ENCODE assay signal across 1 cellular context in genomic region chr1:234893725-234894630, GRCh38.
TF ChIP-seq lines count a peak whose summit lies in the region.

No MANE protein-coding gene starts in this region.

TF ChIP-seq in IMR-90, 13 proteins besides CTCF, POLR2A, EP300 and RAD21 (continued from another document):
- TF ChIP-seq ELK1 (IDR thresholded peaks at IDR 0.05; ENCODE audit: borderline replicate concordance, low read depth, low read length) (no peak), CHD1 (IDR thresholded peaks at IDR 0.05; ENCODE audit: low read depth, low read length) (no peak), MAZ (IDR thresholded peaks at IDR 0.05; ENCODE audit: borderline replicate concordance, low read depth, low read length) (no peak), CEBPB (IDR thresholded peaks at IDR 0.05; ENCODE audit: low read depth, low read length) (no peak)
